In genomic region chr1:117122297-117123025, GRCh38 we compare ENCODE assay signal across 8 cellular contexts. TPM values are rescaled to one million over a fixed set of nuclear protein-coding genes. Genes with fewer than 3 reads are reported as not detected.
A peak's percentile ranks its signal among the peaks of the same experiment; 100 is the strongest.
DNase-seq lines count a peak whose midpoint lies in the region; ATAC-seq and TF ChIP-seq lines count a peak whose summit lies in the region.

No MANE protein-coding gene starts in this region.

- intact Hi-C loops in psoas muscle (cut with DNase I), result loop anchor here in 1 of 2 donors (1.0 to 5.0 kb wide), 2 partner anchors 29 to 245 kb away; partner anchors contain the start of gene MAN1A2

- TF ChIP-seq CTCF in GM12864 (IDR thresholded peaks at IDR 0.05; ENCODE audit: low read depth, low read length, missing control alignments) (no peak), SU-DHL-6 (IDR thresholded peaks at IDR 0.05; ENCODE audit: insufficient read depth, low read length, poor library complexity, severe bottlenecking) (no peak), gastroesophageal sphincter (IDR thresholded peaks at IDR 0.05) (no peak), psoas muscle (IDR thresholded peaks at IDR 0.05) (no peak)

- ATAC-seq in gastroesophageal sphincter (no peak), psoas muscle (peak; percentile 18 to 38 (median 26)), GM21786 (IDR thresholded peaks at IDR 0.05; ENCODE audit: unreplicated experiment) (no peak)

- peak overlapping the region; percentile 52; the same call in 1 of the 2 replicates for H3K9ac ChIP-seq in SU-DHL-6 (ENCODE audit: low read length)

- TF ChIP-seq EP300 in gastroesophageal sphincter (IDR thresholded peaks at IDR 0.05), result no peak

- H2AFZ ChIP-seq in SU-DHL-6 (ENCODE audit: low read depth, low read length, severe bottlenecking), result peak overlapping the region; percentile 81

- H3K79me2 ChIP-seq in SU-DHL-6 (ENCODE audit: insufficient read depth, low read length), result no peaks in the 10 kb centered on the region

- H3K36me3 ChIP-seq in SU-DHL-6 (ENCODE audit: low read length) (no peaks in the 10 kb centered on the region), gastroesophageal sphincter (peaks cover 0 to 12% of the 10 kb centered on the region in 2 donors), psoas muscle (ENCODE audit: insufficient read depth in 1 of 2, low read depth in 1 of 2) (no peaks in the 10 kb centered on the region)

- no peak overlapping the region for H3K27ac ChIP-seq in SU-DHL-6 (ENCODE audit: low read depth, low read length)
- peak overlapping the region in 3 of 4 donors; percentile 90 to 91 (median 91) for H3K27ac ChIP-seq in gastroesophageal sphincter
- peak overlapping the region; percentile 95 for H3K27ac ChIP-seq in psoas muscle

- H3K4me3 ChIP-seq in GM12864 (ENCODE audit: low read depth, low read length), result peak overlapping the region; percentile 62
- no peak overlapping the region for H3K4me3 ChIP-seq in SU-DHL-6 (ENCODE audit: insufficient read depth, low read length, poor library complexity, severe bottlenecking)
- peak overlapping the region; percentile 74 to 75 for H3K4me3 ChIP-seq in gastroesophageal sphincter
- peak overlapping the region; percentile 78 for H3K4me3 ChIP-seq in psoas muscle

- WGBS in gastroesophageal sphincter (ENCODE audit: low coverage in 1 of 2), 2 donors, result 28 to 39% methylated on average over 5 to 19 of the region's 33 CpGs
- 9 to 18% (median 11%) methylated on average over 33 of the region's 33 CpGs for WGBS in psoas muscle, 3 donors

- H3K4me2 ChIP-seq in SU-DHL-6 (ENCODE audit: low read depth, low read length, poor library complexity, severe bottlenecking), result peak overlapping the region; percentile 54

- DNase-seq in GM12864 (ENCODE audit: low read depth) (no peak), psoas muscle (no peak), SKM-1 treated with dmso at 0.1 percent for 144 hours (lab: John Stamatoyannopoulos, UW; ENCODE audit: unreplicated experiment) (no peak), HuH-7 (ENCODE audit: low spot score) (no peak)
- DNase-seq in NK-92 treated with Interleukin-12 subunit alpha and Interleukin-12 subunit beta, amount 100 ng/mL, for 24 hours (lab: John Stamatoyannopoulos, UW), result no peak

- H4K20me1 ChIP-seq in SU-DHL-6 (ENCODE audit: low read depth, low read length), result no peaks in the 10 kb centered on the region

- no peaks in the 10 kb centered on the region for H3K9me3 ChIP-seq in SU-DHL-6 (ENCODE audit: insufficient read depth, low read length)
- H3K9me3 ChIP-seq in gastroesophageal sphincter, result no peaks in the 10 kb centered on the region
- no peaks in the 10 kb centered on the region for H3K9me3 ChIP-seq in psoas muscle

- no peaks in the 10 kb centered on the region for H3F3A ChIP-seq in SU-DHL-6 (ENCODE audit: insufficient read depth)

- H3K4me1 ChIP-seq in gastroesophageal sphincter, result peaks cover 0 to 19% (median 4%) of the 10 kb centered on the region in 3 donors
- peaks cover 40% of the 10 kb centered on the region for H3K4me1 ChIP-seq in psoas muscle

- H3K27me3 ChIP-seq in SU-DHL-6 (ENCODE audit: low read length) (no peaks in the 10 kb centered on the region), gastroesophageal sphincter (no peaks in the 10 kb centered on the region), psoas muscle (ENCODE audit: insufficient read depth in 3 of 3, low read length in 2 of 3) (no peaks in the 10 kb centered on the region)

- TF ChIP-seq POLR2A in gastroesophageal sphincter (IDR thresholded peaks at IDR 0.05), result no peak

- H3K9me2 ChIP-seq in SU-DHL-6 (replicated peaks; ENCODE audit: insufficient read depth, low read length), result no peaks in the 10 kb centered on the region

RNA-seq across cellular contexts. Expression of gene TRIM45, which starts 0.9 kb away (rescaled TPM):
- 1 to 10 TPM; 1.3 to 5.1 (median 3.1) TPM for total RNA-seq in gastroesophageal sphincter
- total RNA-seq in psoas muscle, result 10 to 100 TPM in 3 of 4 donors, 1 to 10 TPM in 1; 7.3 to 25.4 (median 13.2) TPM
- 10 to 100 TPM in 1 of 3 donors, 1 to 10 TPM in 2; 3.3 to 17.1 (median 8.4) TPM for polyA plus RNA-seq in psoas muscle

Comparison
In these comparisons a context has a peak if more than half of its experiments do, and no peak if none do; other contexts are left out.
1. ATAC-seq: peak in psoas muscle (4 of 4); none in gastroesophageal sphincter (single experiment) and GM21786 (single experiment).